Comparison of ENCODE assay signal across 20 cellular contexts in the genomic region with DNA sequence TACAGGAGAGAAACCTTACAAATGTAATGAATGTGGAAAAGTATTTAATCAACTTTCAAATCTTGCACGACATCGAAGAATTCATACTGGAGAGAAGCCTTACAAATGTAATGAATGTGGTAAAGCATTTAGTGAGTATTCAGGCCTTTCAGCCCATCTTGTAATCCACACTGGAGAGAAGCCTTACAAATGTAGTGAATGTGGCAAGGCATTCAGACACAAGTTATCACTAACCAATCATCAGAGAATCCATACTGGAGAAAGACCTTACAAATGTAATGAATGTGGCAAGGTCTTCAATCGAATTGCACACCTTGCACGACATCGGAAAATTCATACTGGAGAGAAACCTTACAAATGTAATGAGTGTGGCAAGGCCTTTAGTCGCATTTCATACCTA.
"Had no signal": no experiment of that assay in that cellular context is flagged by ENCODE, and none has a peak within 500 bp of the region (broad histone marks: within the 10 kb centered on the region; RNA-seq: fewer than 3 reads in every experiment).

No MANE protein-coding gene starts in this region.

- H3K27me3 ChIP-seq: brain microvascular endothelial cell, esophagus muscularis mucosa, neutrophil, right atrium auricular region had no signal

- ATAC-seq: activated CD8-positive, alpha-beta memory T cell treated with anti-CD3 and anti-CD28 coated beads, Interleukin-2, amount 10 ng/mL, durations not matched to agents 7 days and 5 days; activated naive CD4-positive, alpha-beta T cell treated with anti-CD3 and anti-CD28 coated beads, Interleukin-2, amount 50 U/mL, for 72 hours; left ventricle myocardium superior; SK-N-SH treated with all-trans-retinoic acid at 6 μM for 48 hours; stimulated activated memory B cell treated with anti-CD40 and anti-IgM and Interleukin-4, amounts not matched to agents 10 μg/mL and 1 μg/mL and 100 μg/mL, for 72 hours had no signal

- H3K4me1 ChIP-seq: esophagus muscularis mucosa, right atrium auricular region had no signal

- H3K4me3 ChIP-seq: right atrium auricular region had no signal

- DNase-seq: activated CD8-positive, alpha-beta memory T cell treated with anti-CD3 and anti-CD28 coated beads, Interleukin-2, amount 10 ng/mL, durations not matched to agents 7 days and 5 days; activated effector memory CD4-positive, alpha-beta T cell treated with Interleukin-2 at 50 U/mL for 16 hours; activated T-cell treated with anti-CD3 and anti-CD28 coated beads, Interleukin-2, amount 50 U/mL, for 24 hours; amygdala; brain microvascular endothelial cell; dermis blood vessel endothelial cell; glutamatergic neuron; left ventricle myocardium superior; naive B cell; stimulated activated CD4-positive, alpha-beta T cell treated with anti-CD3 and anti-CD28 coated beads, Interleukin-1b, Interleukin-23, amount 100 ng/mL, for 48 hours; substantia nigra; T-helper 2 cell had no signal

- H3K27ac ChIP-seq: brain microvascular endothelial cell, esophagus muscularis mucosa, neutrophil, right atrium auricular region had no signal

- FAIRE-seq: endometrium, keratinocyte had no signal
